In genomic region chr13:112629161-112629560, GRCh38 we compare ENCODE assay signal across 30 cellular contexts.
"Had no signal": no experiment of that assay in that cellular context is flagged by ENCODE, and none has a peak within 500 bp of the region (broad histone marks: within the 10 kb centered on the region; RNA-seq: fewer than 3 reads in every experiment).

No MANE protein-coding gene starts in this region.

- H3K4me1 ChIP-seq: body of pancreas, esophagus muscularis mucosa, foreskin keratinocyte, gastrocnemius medialis, heart right ventricle had no signal

- FAIRE-seq: colon had no signal

- H3K4me3 ChIP-seq: body of pancreas, esophagus muscularis mucosa, gastrocnemius medialis, heart right ventricle had no signal

- H3K9me3 ChIP-seq: body of pancreas, esophagus muscularis mucosa, gastrocnemius medialis, heart right ventricle had no signal

- H3K36me3 ChIP-seq: esophagus muscularis mucosa, gastrocnemius medialis, heart right ventricle, WERI-Rb-1 had no signal

- DNase-seq: activated B cell treated with CpG ODN at 0.5 μM for 24 hours; activated CD4-positive, alpha-beta T cell treated with anti-CD3 and anti-CD28 coated beads for 48 hours; activated CD4-positive, alpha-beta T cell treated with anti-CD3 and anti-CD28 coated beads, Interleukin-2, amount 50 U/mL, for 1 hour; activated CD4-positive, alpha-beta T cell treated with anti-CD3 and anti-CD28 coated beads, Interleukin-2, amount 50 U/mL, for 48 hours; activated CD8-positive, alpha-beta memory T cell treated with anti-CD3 and anti-CD28 coated beads for 24 hours; activated CD8-positive, alpha-beta T cell treated with anti-CD3 and anti-CD28 coated beads for 36 hours; activated effector memory CD4-positive, alpha-beta T cell treated with Interleukin-2 at 50 U/mL for 16 hours; activated gamma-delta T cell treated with Interleukin-2 at 50 U/mL for 16 hours; activated naive CD4-positive, alpha-beta T cell treated with anti-CD3 and anti-CD28 coated beads, Interleukin-2, amount 50 U/mL, for 16 hours; activated naive CD4-positive, alpha-beta T cell treated with Interleukin-2 at 50 U/mL for 16 hours; activated T-cell treated with anti-CD3 and anti-CD28 coated beads, Interleukin-2, amount 50 U/mL, for 4 hours; amygdala; aorta; body of pancreas; caudate nucleus; cortex of kidney; dermis blood vessel endothelial cell; effector CD4-positive, alpha-beta T cell; effector memory CD8-positive, alpha-beta T cell; erythroblast; foreskin keratinocyte; gastrocnemius medialis; heart right ventricle; T-helper 17 cell; T1000; WERI-Rb-1 had no signal

- H3K27me3 ChIP-seq: body of pancreas, esophagus muscularis mucosa, gastrocnemius medialis had no signal

- ATAC-seq: activated CD4-positive, CD25-positive, alpha-beta regulatory T cell treated with anti-CD3 and anti-CD28 coated beads, Interleukin-2, amount 50 U/mL, for 24 hours; activated CD8-positive, alpha-beta T cell treated with anti-CD3 and anti-CD28 coated beads for 36 hours; activated T-cell treated with anti-CD3 and anti-CD28 coated beads, Interleukin-2, amount 50 U/mL, for 4 hours; activated T-helper 17 cell treated with anti-CD3 and anti-CD28 coated beads, Interleukin-2, amount 50 U/mL, for 72 hours; body of pancreas; effector memory CD8-positive, alpha-beta T cell; foreskin keratinocyte; gastrocnemius medialis; heart right ventricle; T-helper 17 cell had no signal

- H3K27ac ChIP-seq: body of pancreas, esophagus muscularis mucosa, foreskin keratinocyte, gastrocnemius medialis, heart right ventricle, WERI-Rb-1 had no signal
